In the genomic region with DNA sequence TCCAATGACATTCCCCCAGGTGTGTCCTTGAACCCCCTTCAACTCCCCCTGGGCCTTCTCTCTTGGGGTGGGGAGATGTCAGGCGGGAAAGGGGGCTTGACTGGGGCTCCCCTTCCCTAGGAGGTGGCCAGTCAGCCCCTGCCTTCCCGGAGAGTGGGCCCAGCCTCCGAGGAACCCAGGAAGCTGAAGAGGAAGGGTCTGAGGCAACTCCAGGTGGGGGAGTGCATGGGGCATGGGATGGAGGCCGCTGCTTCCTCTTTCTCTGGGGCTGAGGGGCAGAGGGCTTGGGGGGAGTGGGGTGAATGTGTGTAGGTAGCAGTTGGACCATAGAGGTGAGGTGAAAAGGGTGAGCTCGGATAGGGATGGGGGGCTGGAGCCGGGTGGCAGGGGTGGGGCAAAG, we compare ENCODE assay signal across 14 cellular contexts. TPM values are rescaled to one million over a fixed set of nuclear protein-coding genes. Genes with fewer than 3 reads are reported as not detected.
DNase-seq lines count a peak whose midpoint lies in the region; ATAC-seq and TF ChIP-seq lines count a peak whose summit lies in the region.
"Had no signal": no experiment of that assay in that cellular context is flagged by ENCODE, and none has a peak within 500 bp of the region (broad histone marks: within the 10 kb centered on the region; RNA-seq: fewer than 3 reads in every experiment).

No MANE protein-coding gene starts in this region.

- no peaks in the 10 kb centered on the region for H3K9me3 Mint-ChIP-seq in T-helper 2 cell treated with Interferon-gamma antibody and Interleukin-4, amounts not matched to agents 5 μg/mL and 100 μg/mL, for 36 hours
- H3K9me3 Mint-ChIP-seq in glutamatergic neuron (ENCODE audit: unreplicated experiment): peaks cover 13% of the 10 kb centered on the region
- no peaks in the 10 kb centered on the region for H3K9me3 Mint-ChIP-seq in stimulated activated naive B cell treated with anti-CD40 and anti-IgM and Interleukin-4, amounts not matched to agents 10 μg/mL and 1 μg/mL and 100 μg/mL, for 72 hours
- H3K9me3 Mint-ChIP-seq: activated naive CD8-positive, alpha-beta T cell treated with anti-CD3 and anti-CD28 coated beads, Interleukin-2, amount 10 ng/mL, durations not matched to agents 7 days and 5 days; T-cell had no signal

- intact Hi-C loops in lower leg skin (cut with DNase I; ENCODE audit: low total_unique reads): no loop called here

- H3K4me3 ChIP-seq in NB4 (ENCODE audit: low read depth, low read length): no peak overlapping the region
- no peak overlapping the region for H3K4me3 ChIP-seq in lower leg skin (ENCODE audit: low read depth, poor library complexity, severe bottlenecking)
- no peak overlapping the region for H3K4me3 ChIP-seq in BE2C (ENCODE audit: low read depth, low read length)

- peaks cover 6% of the 10 kb centered on the region; the same call in 1 of the 2 replicates for H3K36me3 ChIP-seq in BE2C

- TF ChIP-seq CTCF in NB4 (IDR thresholded peaks at IDR 0.05; ENCODE audit: low read depth, low read length): no peak
- TF ChIP-seq CTCF in glutamatergic neuron (IDR thresholded peaks at IDR 0.05; ENCODE audit: partially characterized antibody, unreplicated experiment): no peak
- TF ChIP-seq CTCF in lower leg skin (IDR thresholded peaks at IDR 0.05): no peak
- no peak for TF ChIP-seq CTCF in BE2C (IDR thresholded peaks at IDR 0.05; ENCODE audit: low read depth, low read length)

- H3K27me3 ChIP-seq in BE2C: no peaks in the 10 kb centered on the region

- H3K4me1 ChIP-seq in BE2C: no peaks in the 10 kb centered on the region

- H3K4me1 Mint-ChIP-seq in T-helper 2 cell treated with Interferon-gamma antibody and Interleukin-4, amounts not matched to agents 5 μg/mL and 100 μg/mL, for 36 hours (ENCODE audit: low read depth): peaks cover 16% of the 10 kb centered on the region
- peaks cover 17% of the 10 kb centered on the region for H3K4me1 Mint-ChIP-seq in glutamatergic neuron (ENCODE audit: low read depth, unreplicated experiment)
- peaks cover 25 to 34% of the 10 kb centered on the region in 2 donors for H3K4me1 Mint-ChIP-seq in stimulated activated naive B cell treated with anti-CD40 and anti-IgM and Interleukin-4, amounts not matched to agents 10 μg/mL and 1 μg/mL and 100 μg/mL, for 72 hours

- no peak for ATAC-seq in stimulated activated naive B cell treated with anti-CD40 and anti-IgM and Interleukin-4, amounts not matched to agents 10 μg/mL and 1 μg/mL and 100 μg/mL, for 72 hours (replicated peaks)
- ATAC-seq: T-cell had no signal

- no peak for TF ChIP-seq POLR2A in NB4 (IDR thresholded peaks at IDR 0.05; ENCODE audit: extremely low read depth, insufficient read length)
- no peak for TF ChIP-seq POLR2A in lower leg skin (IDR thresholded peaks at IDR 0.05)

- no peaks in the 10 kb centered on the region for H3K9me3 ChIP-seq in BE2C

- peak overlapping the region; percentile 96 for H3K4me3 Mint-ChIP-seq in T-helper 2 cell treated with Interferon-gamma antibody and Interleukin-4, amounts not matched to agents 5 μg/mL and 100 μg/mL, for 36 hours
- no peak overlapping the region for H3K4me3 Mint-ChIP-seq in glutamatergic neuron (ENCODE audit: unreplicated experiment)
- H3K4me3 Mint-ChIP-seq in stimulated activated naive B cell treated with anti-CD40 and anti-IgM and Interleukin-4, amounts not matched to agents 10 μg/mL and 1 μg/mL and 100 μg/mL, for 72 hours: peak overlapping the region; percentile 84 to 88

- WGBS in lower leg skin, 2 donors: 63% methylated on average over 6 of the region's 6 CpGs

- H3K27me3 Mint-ChIP-seq in T-helper 2 cell treated with Interferon-gamma antibody and Interleukin-4, amounts not matched to agents 5 μg/mL and 100 μg/mL, for 36 hours (ENCODE audit: low read depth): no peaks in the 10 kb centered on the region
- H3K27me3 Mint-ChIP-seq in glutamatergic neuron (ENCODE audit: unreplicated experiment): peaks cover 18% of the 10 kb centered on the region
- no peaks in the 10 kb centered on the region for H3K27me3 Mint-ChIP-seq in stimulated activated naive B cell treated with anti-CD40 and anti-IgM and Interleukin-4, amounts not matched to agents 10 μg/mL and 1 μg/mL and 100 μg/mL, for 72 hours
- H3K27me3 Mint-ChIP-seq: activated naive CD8-positive, alpha-beta T cell treated with anti-CD3 and anti-CD28 coated beads, Interleukin-2, amount 10 ng/mL, durations not matched to agents 7 days and 5 days; T-cell had no signal

- H3K36me3 Mint-ChIP-seq in T-helper 2 cell treated with Interferon-gamma antibody and Interleukin-4, amounts not matched to agents 5 μg/mL and 100 μg/mL, for 36 hours (ENCODE audit: low read depth): peaks cover 21% of the 10 kb centered on the region
- no peaks in the 10 kb centered on the region for H3K36me3 Mint-ChIP-seq in glutamatergic neuron (ENCODE audit: unreplicated experiment)
- peaks cover 20 to 47% of the 10 kb centered on the region in 2 donors for H3K36me3 Mint-ChIP-seq in stimulated activated naive B cell treated with anti-CD40 and anti-IgM and Interleukin-4, amounts not matched to agents 10 μg/mL and 1 μg/mL and 100 μg/mL, for 72 hours

- no peak for DNase-seq in T-helper 2 cell treated with Interferon-gamma antibody and Interleukin-4, amounts not matched to agents 5 μg/mL and 100 μg/mL, for 36 hours (ENCODE audit: low spot score)
- DNase-seq in T-helper 2 cell (no peak), NB4 (ENCODE audit: low read depth) (peak; percentile 86), glutamatergic neuron (no peak), lower leg skin (ENCODE audit: low spot score in 2 of 2) (no peak), BE2C (no peak)
- no peak for DNase-seq in stimulated activated naive B cell treated with anti-CD40 and anti-IgM and Interleukin-4, amounts not matched to agents 10 μg/mL and 1 μg/mL and 100 μg/mL, for 72 hours
- DNase-seq in activated effector memory CD4-positive, alpha-beta T cell treated with anti-CD3 and anti-CD28 coated beads, Interleukin-2, amount 50 U/mL, for 16 hours: no peak
- DNase-seq: 8988T; activated CD4-positive, alpha-beta T cell treated with anti-CD3 and anti-CD28 coated beads, Interleukin-2, amount 50 U/mL, for 4 hours; activated naive CD8-positive, alpha-beta T cell treated with anti-CD3 and anti-CD28 coated beads, Interleukin-2, amount 10 ng/mL, durations not matched to agents 7 days and 5 days; cortex of kidney; DMS153; T-cell had no signal

- no peak overlapping the region for H3K27ac Mint-ChIP-seq in T-helper 2 cell treated with Interferon-gamma antibody and Interleukin-4, amounts not matched to agents 5 μg/mL and 100 μg/mL, for 36 hours
- peak overlapping the region; percentile 68 for H3K27ac Mint-ChIP-seq in glutamatergic neuron (ENCODE audit: unreplicated experiment)
- no peak overlapping the region for H3K27ac Mint-ChIP-seq in stimulated activated naive B cell treated with anti-CD40 and anti-IgM and Interleukin-4, amounts not matched to agents 10 μg/mL and 1 μg/mL and 100 μg/mL, for 72 hours

RNA-seq across cellular contexts. Expression of a gene that starts 2.7 kb away (rescaled TPM):
- total RNA-seq in glutamatergic neuron (ENCODE audit: unreplicated experiment) (65.0 TPM), lower leg skin (10 to 100 TPM in 1 of 4 donors, 1 to 10 TPM in 3; 6.0 to 13.6 (median 8.2) TPM)
- 19.8 TPM for polyA plus RNA-seq in BE2C (2012; ENCODE audit: insufficient read depth, insufficient read length, low read depth)

RNA-seq across cellular contexts. Expression of a gene that starts 15.6 kb away (rescaled TPM):
- 16.8 TPM for total RNA-seq in glutamatergic neuron (ENCODE audit: unreplicated experiment)
- 10 to 100 TPM; 26.4 to 46.6 (median 33.7) TPM for total RNA-seq in lower leg skin
- 21.8 TPM for polyA plus RNA-seq in BE2C (2012; ENCODE audit: insufficient read depth, insufficient read length, low read depth)

RNA-seq across cellular contexts. Expression of a gene that starts 37.7 kb away (rescaled TPM):
- total RNA-seq in glutamatergic neuron (ENCODE audit: unreplicated experiment): 1.4 TPM
- 1 to 10 TPM; 1.1 to 3.7 (median 2.0) TPM for total RNA-seq in lower leg skin
- 1.1 TPM for polyA plus RNA-seq in BE2C (2012; ENCODE audit: insufficient read depth, insufficient read length, low read depth)

RNA-seq across cellular contexts. Expression of a gene that starts 41.0 kb away (rescaled TPM):
- total RNA-seq in glutamatergic neuron (ENCODE audit: unreplicated experiment): 37.0 TPM
- total RNA-seq in lower leg skin: 10 to 100 TPM; 11.2 to 33.0 (median 14.4) TPM
- polyA plus RNA-seq in BE2C (2012; ENCODE audit: insufficient read depth, insufficient read length, low read depth): 17.0 TPM
